In the genomic region with DNA sequence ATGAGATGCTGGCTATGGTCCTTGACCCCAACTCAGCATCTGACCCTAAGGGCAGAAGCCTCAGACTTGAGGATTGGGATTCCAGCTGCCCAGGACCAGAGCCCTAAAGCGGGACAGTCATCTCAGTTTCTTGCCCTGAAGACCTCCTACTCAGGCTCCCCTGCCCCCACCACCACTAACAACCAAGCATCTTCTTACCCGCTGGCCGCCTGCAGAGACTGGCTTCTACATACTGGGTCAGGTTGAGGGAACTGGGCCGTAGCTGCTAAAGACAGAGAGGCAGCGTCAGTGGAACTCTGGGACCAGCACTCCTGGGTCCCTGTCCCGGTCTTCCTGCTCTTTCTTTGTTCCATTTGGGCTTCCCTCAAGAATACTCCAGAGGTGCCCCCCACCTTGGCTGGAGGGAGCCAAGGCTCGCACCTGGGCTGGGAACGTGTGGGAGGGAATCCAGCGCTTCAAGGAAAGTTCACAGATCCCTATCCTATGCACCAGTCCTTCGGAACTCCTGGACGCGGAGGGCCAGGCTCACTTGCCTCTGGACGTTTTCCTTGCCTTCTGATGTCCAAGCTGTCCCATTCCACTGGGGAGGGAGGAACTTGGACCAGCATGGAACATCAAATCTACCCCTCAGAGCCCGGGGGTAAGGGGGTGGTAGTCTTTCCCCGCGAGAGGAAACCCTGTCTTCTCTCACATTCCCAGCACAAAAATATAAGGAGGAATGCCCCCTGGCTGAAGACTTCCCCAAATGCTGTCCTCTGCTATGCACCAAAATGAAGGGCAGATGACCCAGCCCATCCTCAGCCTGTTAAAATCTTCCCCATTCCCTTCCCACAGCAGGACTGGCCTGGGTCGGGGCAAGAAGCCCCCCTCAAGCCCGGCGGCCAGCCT, we compare ENCODE assay signal across 7 cellular contexts. TPM values are rescaled to one million over a fixed set of nuclear protein-coding genes. Genes with fewer than 3 reads are reported as not detected.
DNase-seq lines count a peak whose midpoint lies in the region; ATAC-seq and TF ChIP-seq lines count a peak whose summit lies in the region.
"Had no signal": no experiment of that assay in that cellular context is flagged by ENCODE, and none has a peak within 500 bp of the region (broad histone marks: within the 10 kb centered on the region; RNA-seq: fewer than 3 reads in every experiment).

No MANE protein-coding gene starts in this region.

- no peak for TF ChIP-seq CTCF in Peyer's patch (IDR thresholded peaks at IDR 0.05)
- TF ChIP-seq CTCF in fibroblast of mammary gland (conservative IDR thresholded peaks at IDR 0.05; ENCODE audit: control insufficient read depth, insufficient read depth, low read depth, low read length), result no peak

- H3K27ac Mint-ChIP-seq in stimulated activated naive CD8-positive, alpha-beta T cell treated with anti-CD3 and anti-CD28 coated beads, Interleukin-15, amount 100 ng/mL, for 72 hours, result peak overlapping the region in 1 of 2 donors; percentile 39

- no peak for ATAC-seq in stimulated activated naive CD8-positive, alpha-beta T cell treated with anti-CD3 and anti-CD28 coated beads, Interleukin-15, amount 100 ng/mL, for 72 hours
- ATAC-seq in GM19035 (IDR thresholded peaks at IDR 0.05; ENCODE audit: unreplicated experiment), result no peak

- peak overlapping the region; percentile 56 to 72 for H3K4me3 Mint-ChIP-seq in stimulated activated naive CD8-positive, alpha-beta T cell treated with anti-CD3 and anti-CD28 coated beads, Interleukin-15, amount 100 ng/mL, for 72 hours

- H3K9me3 ChIP-seq in Peyer's patch, result no peaks in the 10 kb centered on the region

- H3K4me1 ChIP-seq in Peyer's patch, result peaks cover 0 to 36% (median 6%) of the 10 kb centered on the region in 4 donors

- peaks cover 91% of the 10 kb centered on the region for H3K4me1 Mint-ChIP-seq in stimulated activated naive CD8-positive, alpha-beta T cell treated with anti-CD3 and anti-CD28 coated beads, Interleukin-15, amount 100 ng/mL, for 72 hours

- no peaks in the 10 kb centered on the region for H3K27me3 ChIP-seq in Peyer's patch

- H3K27ac ChIP-seq in Peyer's patch, result peak overlapping the region; percentile 69 to 78 (median 73)

- no peaks in the 10 kb centered on the region for H3K27me3 Mint-ChIP-seq in stimulated activated naive CD8-positive, alpha-beta T cell treated with anti-CD3 and anti-CD28 coated beads, Interleukin-15, amount 100 ng/mL, for 72 hours

- H3K4me3 ChIP-seq in Peyer's patch (peak overlapping the region; percentile 52 to 74 (median 62)), fibroblast of mammary gland (ENCODE audit: control insufficient read depth, low read depth, low read length) (peak overlapping the region; percentile 56)

- no peak for DNase-seq in Peyer's patch
- no peak for DNase-seq in fibroblast of mammary gland (ENCODE audit: low read depth)
- DNase-seq in stimulated activated naive CD8-positive, alpha-beta T cell treated with anti-CD3 and anti-CD28 coated beads, Interleukin-15, amount 100 ng/mL, for 72 hours, result no peak
- no peak for DNase-seq in H4 (ENCODE audit: low spot score)
- no peak for DNase-seq in ureter (ENCODE audit: low spot score)
- DNase-seq: NCI-H1105 treated with DMSO at 0.1 percent for 48 hours had no signal

- H3K36me3 ChIP-seq in Peyer's patch, result no peaks in the 10 kb centered on the region

- no peak for TF ChIP-seq POLR2A in Peyer's patch (IDR thresholded peaks at IDR 0.05)

- H3K9me3 Mint-ChIP-seq in stimulated activated naive CD8-positive, alpha-beta T cell treated with anti-CD3 and anti-CD28 coated beads, Interleukin-15, amount 100 ng/mL, for 72 hours, result no peaks in the 10 kb centered on the region

RNA-seq across cellular contexts. Expression of gene RARG, which starts 0.8 kb away (rescaled TPM):
- total RNA-seq in Peyer's patch (10 to 100 TPM in 1 of 4 donors, 1 to 10 TPM in 3; 1.9 to 10.7 (median 5.7) TPM), ureter (101 TPM)
- 20.0 and 24.2 TPM in 2 replicates for total RNA-seq in H4 (2014; rRNA removed; shearing (Covaris generic))

RNA-seq across cellular contexts. Expression of gene ITGB7, which starts 24.2 kb away (rescaled TPM):
- total RNA-seq in Peyer's patch, result 10 to 100 TPM in 1 of 4 donors, 1 to 10 TPM in 3; 3.8 to 66.0 (median 4.4) TPM
- 0.39 and 1.2 TPM in 2 replicates for total RNA-seq in H4 (2014; rRNA removed; shearing (Covaris generic))
- total RNA-seq in ureter, result 15.8 TPM

RNA-seq across cellular contexts. Expression of gene ESPL1, which starts 36.9 kb away (rescaled TPM):
- 100 to 1,000 TPM in 1 of 4 donors, 10 to 100 TPM in 3; 47.0 to 108 (median 87.0) TPM for total RNA-seq in Peyer's patch
- total RNA-seq in H4 (2014; rRNA removed; shearing (Covaris generic)), result 7.8 and 22.6 TPM in 2 replicates
- 2.3 TPM for total RNA-seq in ureter

RNA-seq across cellular contexts. Expression of gene CSAD, which starts 50.5 kb away (rescaled TPM):
- total RNA-seq in Peyer's patch (100 to 1,000 TPM in 2 of 4 donors, 10 to 100 TPM in 2; 36.1 to 154 (median 109) TPM), ureter (65.7 TPM)
- total RNA-seq in H4 (2014; rRNA removed; shearing (Covaris generic)), result 0.66 and 2.8 TPM in 2 replicates

RNA-seq across cellular contexts. Expression of gene ZNF740, which starts 50.7 kb away (rescaled TPM):
- total RNA-seq in Peyer's patch, result 10 to 100 TPM; 11.9 to 38.8 (median 23.1) TPM
- total RNA-seq in H4 (2014; rRNA removed; shearing (Covaris generic)), result 4.7 and 6.3 TPM in 2 replicates
- 56.8 TPM for total RNA-seq in ureter
